19 cellular contexts compared by ENCODE assay signal in the genomic region with DNA sequence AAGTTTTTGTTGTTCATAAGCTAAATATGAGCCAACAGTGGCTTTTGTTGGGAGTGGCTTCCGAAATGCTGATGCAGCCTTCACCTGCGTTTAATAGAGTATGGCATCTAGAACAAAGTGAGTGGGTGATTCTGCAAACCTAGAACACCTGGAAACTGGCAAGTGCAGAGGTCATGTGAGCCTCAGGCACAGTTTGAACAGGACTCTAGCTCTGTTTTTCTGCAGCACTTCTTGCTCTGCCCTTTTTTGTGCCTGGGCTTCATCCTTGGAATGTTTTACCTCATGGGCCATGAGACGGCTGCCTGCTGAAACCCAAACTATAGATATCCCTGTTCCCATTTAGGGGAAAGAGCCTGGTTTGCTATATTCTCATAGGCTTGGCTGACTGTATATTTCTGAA.
"Had no signal": no experiment of that assay in that cellular context is flagged by ENCODE, and none has a peak within 500 bp of the region (broad histone marks: within the 10 kb centered on the region; RNA-seq: fewer than 3 reads in every experiment).

No MANE protein-coding gene starts in this region.

- H3K27ac ChIP-seq: cardiac muscle cell, heart right ventricle, left ventricle myocardium inferior, lower lobe of right lung, parathyroid adenoma, suprapubic skin, tibial nerve had no signal

- H3K4me3 Mint-ChIP-seq: memory B cell, mesothelial cell of epicardium, nephron had no signal

- H3K9ac ChIP-seq: parathyroid adenoma had no signal

- H3K27me3 ChIP-seq: cardiac muscle cell, heart right ventricle, suprapubic skin, tibial nerve had no signal

- H3K9me3 Mint-ChIP-seq: memory B cell, nephron had no signal

- H3K27ac Mint-ChIP-seq: memory B cell, mesothelial cell of epicardium, nephron had no signal

- H3K36me3 ChIP-seq: cardiac muscle cell, left ventricle myocardium inferior, lower lobe of right lung, prostate gland, suprapubic skin had no signal

- DNase-seq: cerebellar nuclear complex; dermis blood vessel endothelial cell; heart right ventricle; islet precursor cell; left ventricle myocardium inferior; lower lobe of right lung; occipital lobe; retina; small intestine; stimulated activated CD4-positive, alpha-beta T cell treated with anti-CD3 and anti-CD28 coated beads, Interleukin-12 subunit alpha, Interleukin-12 subunit beta, amount 100 ng/mL, for 4 hours; stimulated activated naive CD4-positive, alpha-beta T cell had no signal

- H3K9me3 ChIP-seq: heart right ventricle, left ventricle myocardium inferior, lower lobe of right lung, prostate gland, suprapubic skin, tibial nerve had no signal

- H3K4me1 ChIP-seq: parathyroid adenoma had no signal

- H3K27me3 Mint-ChIP-seq: memory B cell had no signal

- H3K4me3 ChIP-seq: cardiac muscle cell, heart right ventricle, left ventricle myocardium inferior, lower lobe of right lung, prostate gland, suprapubic skin, tibial nerve had no signal
